ENCODE assay signal across 1 cellular context in the genomic region with DNA sequence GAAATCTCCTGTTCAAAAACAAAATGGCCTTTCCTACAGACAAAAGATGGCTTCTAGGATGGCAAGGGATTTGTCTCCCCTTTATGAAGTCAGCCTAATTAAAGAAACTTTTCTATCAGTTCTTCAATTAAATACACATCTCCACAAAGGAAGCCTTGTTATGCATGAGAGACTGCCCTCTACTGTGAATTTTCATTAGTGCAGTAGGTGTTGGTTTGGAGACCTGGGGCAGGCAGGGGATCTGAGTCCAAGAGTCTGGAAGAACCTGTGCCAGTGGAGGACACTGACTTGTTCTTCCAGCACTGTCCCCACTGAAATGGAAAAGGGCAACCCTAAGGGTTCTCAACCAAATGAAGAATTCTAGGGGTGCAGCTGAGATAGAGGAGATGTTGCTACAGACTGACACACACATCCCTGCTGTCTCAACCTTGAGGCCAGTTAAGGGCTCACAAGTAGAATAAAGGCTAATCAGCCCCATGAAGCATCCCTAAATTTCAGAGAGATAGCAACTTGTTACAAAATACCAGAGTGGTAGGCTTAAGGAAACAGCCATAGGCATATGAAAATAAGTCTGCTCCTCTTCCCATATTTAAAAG.
TF ChIP-seq lines count a peak whose summit lies in the region.

No MANE protein-coding gene starts in this region.

TF ChIP-seq in GM23338, 12 proteins besides CTCF, POLR2A, EP300 and RAD21 (continued from another document):
- TF ChIP-seq, protein P1, sequence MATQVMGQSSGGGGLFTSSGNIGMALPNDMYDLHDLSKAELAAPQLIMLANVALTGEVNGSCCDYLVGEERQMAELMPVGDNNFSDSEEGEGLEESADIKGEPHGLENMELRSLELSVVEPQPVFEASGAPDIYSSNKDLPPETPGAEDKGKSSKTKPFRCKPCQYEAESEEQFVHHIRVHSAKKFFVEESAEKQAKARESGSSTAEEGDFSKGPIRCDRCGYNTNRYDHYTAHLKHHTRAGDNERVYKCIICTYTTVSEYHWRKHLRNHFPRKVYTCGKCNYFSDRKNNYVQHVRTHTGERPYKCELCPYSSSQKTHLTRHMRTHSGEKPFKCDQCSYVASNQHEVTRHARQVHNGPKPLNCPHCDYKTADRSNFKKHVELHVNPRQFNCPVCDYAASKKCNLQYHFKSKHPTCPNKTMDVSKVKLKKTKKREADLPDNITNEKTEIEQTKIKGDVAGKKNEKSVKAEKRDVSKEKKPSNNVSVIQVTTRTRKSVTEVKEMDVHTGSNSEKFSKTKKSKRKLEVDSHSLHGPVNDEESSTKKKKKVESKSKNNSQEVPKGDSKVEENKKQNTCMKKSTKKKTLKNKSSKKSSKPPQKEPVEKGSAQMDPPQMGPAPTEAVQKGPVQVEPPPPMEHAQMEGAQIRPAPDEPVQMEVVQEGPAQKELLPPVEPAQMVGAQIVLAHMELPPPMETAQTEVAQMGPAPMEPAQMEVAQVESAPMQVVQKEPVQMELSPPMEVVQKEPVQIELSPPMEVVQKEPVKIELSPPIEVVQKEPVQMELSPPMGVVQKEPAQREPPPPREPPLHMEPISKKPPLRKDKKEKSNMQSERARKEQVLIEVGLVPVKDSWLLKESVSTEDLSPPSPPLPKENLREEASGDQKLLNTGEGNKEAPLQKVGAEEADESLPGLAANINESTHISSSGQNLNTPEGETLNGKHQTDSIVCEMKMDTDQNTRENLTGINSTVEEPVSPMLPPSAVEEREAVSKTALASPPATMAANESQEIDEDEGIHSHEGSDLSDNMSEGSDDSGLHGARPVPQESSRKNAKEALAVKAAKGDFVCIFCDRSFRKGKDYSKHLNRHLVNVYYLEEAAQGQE (IDR thresholded peaks at IDR 0.05; ENCODE audit: unreplicated experiment) = no peak
TF ChIP-seq in GM23338: peak in this region for 0.
